ENCODE assay signal across 20 cellular contexts in genomic region chr19:56946164-56946563, GRCh38.
DNase-seq lines count a peak whose midpoint lies in the region; ATAC-seq and TF ChIP-seq lines count a peak whose summit lies in the region.
"Had no signal": no experiment of that assay in that cellular context is flagged by ENCODE, and none has a peak within 500 bp of the region (broad histone marks: within the 10 kb centered on the region; RNA-seq: fewer than 3 reads in every experiment).

No MANE protein-coding gene starts in this region.

- H4K8ac ChIP-seq in mesendoderm (ENCODE audit: low read depth, low read length) = no peak overlapping the region

- no peaks in the 10 kb centered on the region for H3K9me3 ChIP-seq in upper lobe of right lung

- H3K23ac ChIP-seq in mesendoderm (ENCODE audit: low read length) = no peak overlapping the region

- no peak overlapping the region for H2BK5ac ChIP-seq in mesendoderm (ENCODE audit: low read length)

- H3K79me1 ChIP-seq in mesendoderm (ENCODE audit: low read length) = no peaks in the 10 kb centered on the region

- no peak overlapping the region for H3K27ac ChIP-seq in mesendoderm (ENCODE audit: low read depth, low read length)
- no peak overlapping the region for H3K27ac ChIP-seq in upper lobe of right lung
- H3K27ac ChIP-seq: A549 had no signal

- H3K27me3 ChIP-seq in mesendoderm (ENCODE audit: insufficient read depth, low read length, poor library complexity) (no peaks in the 10 kb centered on the region), upper lobe of right lung (no peaks in the 10 kb centered on the region)

- H4K5ac ChIP-seq in mesendoderm (ENCODE audit: low read length) = no peak overlapping the region

- intact Hi-C loops in upper lobe of right lung (cut with DNase I) = no loop called here

- H3K4me3 ChIP-seq in mesendoderm (ENCODE audit: low read length) = no peak overlapping the region
- H3K4me3 ChIP-seq in upper lobe of right lung = no peak overlapping the region
- H3K4me3 ChIP-seq: A549 had no signal

- ATAC-seq in left lobe of liver (no peak), upper lobe of right lung (no peak), GM18907 (IDR thresholded peaks at IDR 0.05; ENCODE audit: unreplicated experiment) (no peak)
- ATAC-seq: A549, Panc1, Right ventricle myocardium inferior had no signal

- no peak overlapping the region for H2AK5ac ChIP-seq in mesendoderm (ENCODE audit: low read length)

- H3K9ac ChIP-seq in mesendoderm (ENCODE audit: low read length) = no peak overlapping the region

- H3K4me1 ChIP-seq in mesendoderm (ENCODE audit: control insufficient read depth, low read depth, low read length) (no peaks in the 10 kb centered on the region), upper lobe of right lung (no peaks in the 10 kb centered on the region)
- H3K4me1 ChIP-seq: A549 had no signal

- no CpG with 5 or more reads among the region's 6 CpGs for WGBS in mesendoderm (ENCODE audit: extremely low coverage, insufficient coverage, low lambda C conversion rate)

- H3K56ac ChIP-seq in mesendoderm (ENCODE audit: low read length) = no peak overlapping the region

- no peak for TF ChIP-seq CTCF in upper lobe of right lung (IDR thresholded peaks at IDR 0.05)

- H3K18ac ChIP-seq in mesendoderm (ENCODE audit: low read length) = no peak overlapping the region

- no peaks in the 10 kb centered on the region for H3K36me3 ChIP-seq in mesendoderm (ENCODE audit: control insufficient read depth, insufficient read depth, low read length)
- H3K36me3 ChIP-seq in upper lobe of right lung = no peaks in the 10 kb centered on the region

- DNase-seq in NCI-H748 (lab: John Stamatoyannopoulos, UW; ENCODE audit: unreplicated experiment) = peak; percentile 39
- no peak for DNase-seq in NCI-H748 treated with DMSO at 0.1 percent for 48 hours (lab: John Stamatoyannopoulos, UW)
- DNase-seq in anterior cingulate cortex (lab: John Stamatoyannopoulos, UW) = peak in 53 of 58 donors; percentile 2 to 86 (median 47)
- DNase-seq in mesendoderm = peak; percentile 39
- DNase-seq in retina = peak; percentile 78
- no peak for DNase-seq in left lobe of liver (ENCODE audit: low spot score)
- no peak for DNase-seq in upper lobe of right lung
- DNase-seq: AML-193; Calu3; CD4-positive, CD25-positive, alpha-beta regulatory T cell; GF-D8; MV-4-11; NCI-H1417 treated with DMSO at 0.1 percent for 48 hours; NCI-H2029 treated with DMSO at 0.1 percent for 48 hours; NCI-H345; NCI-H774 had no signal

- no peaks in the 10 kb centered on the region for H3K79me2 ChIP-seq in mesendoderm (ENCODE audit: control insufficient read depth, insufficient read depth, low read length)

- no peak overlapping the region for H3K4ac ChIP-seq in mesendoderm (ENCODE audit: low read depth, low read length)

- H2BK15ac ChIP-seq in mesendoderm (replicated peaks; ENCODE audit: low read depth) = no peak overlapping the region

- H3K4me2 ChIP-seq in mesendoderm (ENCODE audit: low read length) = no peak overlapping the region
- H3K4me2 ChIP-seq: A549 had no signal

- H2BK120ac ChIP-seq in mesendoderm (ENCODE audit: low read depth, low read length) = no peak overlapping the region

Comparison
In these comparisons a context has a peak if more than half of its experiments do, and no peak if none do; other contexts are left out.
1. DNase-seq: peak in NCI-H748 (single experiment), anterior cingulate cortex (53 of 58), mesendoderm (single experiment) and retina (single experiment); none in NCI-H748 treated with DMSO at 0.1 percent for 48 hours (single experiment), left lobe of liver (single experiment) and upper lobe of right lung (single experiment).